Comparison of ENCODE assay signal across 9 cellular contexts in genomic region chr3:42575137-42575741, GRCh38.
"Had no signal": no experiment of that assay in that cellular context is flagged by ENCODE, and none has a peak within 500 bp of the region (broad histone marks: within the 10 kb centered on the region; RNA-seq: fewer than 3 reads in every experiment).

No MANE protein-coding gene starts in this region.

- FAIRE-seq: HTR-8/SVneo had no signal

- H3K9ac ChIP-seq: GM23248, KMS-11 had no signal

- H3K4me1 ChIP-seq: HAP-1 had no signal

- DNase-seq: GM23248, GOT3, H7, IMR-90, KBM-7 had no signal

- H3K4me3 ChIP-seq: GM23248, HAP-1 had no signal

- H3K27ac ChIP-seq: GM23248, KMS-11 had no signal

- H2AFZ ChIP-seq: GM23248 had no signal

- ATAC-seq: HCT116 had no signal

- H3K4me2 ChIP-seq: KMS-11 had no signal
